In the genomic region with DNA sequence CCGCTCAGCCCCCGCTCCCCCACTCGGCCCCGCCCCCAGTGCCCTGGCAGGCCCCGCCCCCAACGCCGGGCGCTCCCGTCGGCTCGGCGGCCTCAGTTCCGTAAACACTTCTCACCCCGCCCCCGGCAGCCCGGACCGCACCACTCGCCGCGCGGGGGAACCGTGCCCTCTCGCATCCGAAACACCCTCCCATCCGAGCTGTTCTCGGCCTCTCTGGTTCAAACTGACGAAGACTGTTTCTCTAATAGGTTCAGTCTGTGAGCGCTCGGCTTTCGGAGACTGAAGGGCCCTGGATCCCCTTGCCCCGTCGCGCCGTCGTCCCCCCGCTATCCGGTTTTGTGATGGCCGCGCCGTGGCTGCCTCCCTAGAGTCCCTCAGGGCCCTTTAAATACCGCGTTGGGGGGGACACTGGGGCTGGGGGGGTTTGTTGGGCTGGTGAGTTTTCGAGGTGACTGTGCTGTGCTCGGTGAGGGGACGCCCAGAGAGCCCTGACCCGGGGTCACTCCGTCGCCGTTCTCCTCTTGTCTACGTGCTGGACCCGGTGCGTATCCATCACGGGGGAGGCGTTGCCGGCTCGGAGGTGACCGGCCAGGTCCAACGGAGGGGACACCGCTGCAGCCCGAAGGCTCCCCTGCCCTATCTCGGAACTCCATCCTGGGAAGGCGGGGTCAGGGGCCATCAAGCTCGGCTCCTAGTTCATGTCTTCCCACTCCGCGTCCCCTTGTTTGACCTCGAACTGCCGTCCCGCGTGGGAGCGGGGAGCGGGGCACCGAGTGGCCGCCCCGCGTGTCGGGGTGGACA, we compare ENCODE assay signal across 8 cellular contexts. TPM values are rescaled to one million over a fixed set of nuclear protein-coding genes. Genes with fewer than 3 reads are reported as not detected.
DNase-seq lines count a peak whose midpoint lies in the region; ATAC-seq, FAIRE-seq and TF ChIP-seq lines count a peak whose summit lies in the region.

A gene (plus strand): TSS at position 333 of the 801 bp plus-strand sequence. CDS start 8,343 bp downstream, outside the sequence.

- H3K9me3 ChIP-seq in body of pancreas (no peaks in the 10 kb centered on the region), iPS DF 6.9 (ENCODE audit: control insufficient read depth, insufficient read depth, low read length) (no peaks in the 10 kb centered on the region), sigmoid colon (no peaks in the 10 kb centered on the region)

- H3K4me1 ChIP-seq in body of pancreas (peaks cover 29% of the 10 kb centered on the region), iPS DF 6.9 (ENCODE audit: control insufficient read depth, insufficient read depth, low read length) (no peaks in the 10 kb centered on the region), sigmoid colon (peaks cover 0 to 54% (median 51%) of the 10 kb centered on the region in 4 donors)

- FAIRE-seq in GM18507 (lab: Jason Lieb, UNC) = peak; percentile 78

- DNase-seq in GM18507 (ENCODE audit: extremely low spot score, insufficient read length, low read depth) (peak; percentile 92), NCI-H2029 (lab: John Stamatoyannopoulos, UW) (peak; percentile 63), UCSD-AML1 (lab: John Stamatoyannopoulos, UW; ENCODE audit: unreplicated experiment) (peak; percentile 85), body of pancreas (peak; percentile 88 to 91 (median 89)), iPS DF 6.9 (ENCODE audit: low read depth, low spot score) (no peak), sigmoid colon (peak; percentile 93)

- peak within 1 kb of the TSS; percentile 93 to 95 (median 95) for H3K27ac ChIP-seq in body of pancreas
- H3K27ac ChIP-seq in iPS DF 6.9 (ENCODE audit: low read length) = no peak within 1 kb of the TSS
- H3K27ac ChIP-seq in sigmoid colon = peak within 1 kb of the TSS; percentile 83 to 98 (median 95)

- no peaks in the 10 kb centered on the region for H3K36me3 ChIP-seq in body of pancreas (replicated peaks in 1 of 2; ENCODE audit: insufficient read depth in 1 of 2, low read depth in 2 of 2)
- no peaks in the 10 kb centered on the region for H3K36me3 ChIP-seq in iPS DF 6.9 (ENCODE audit: control insufficient read depth, insufficient read depth, low read length)
- H3K36me3 ChIP-seq in sigmoid colon = no peaks in the 10 kb centered on the region

- TF ChIP-seq CTCF in body of pancreas (IDR thresholded peaks at IDR 0.05) = no peak
- TF ChIP-seq CTCF in sigmoid colon (IDR thresholded peaks at IDR 0.05) = no peak

- H3K27me3 ChIP-seq in body of pancreas (no peaks in the 10 kb centered on the region), iPS DF 6.9 (ENCODE audit: control insufficient read depth, insufficient read depth, low read length) (no peaks in the 10 kb centered on the region), sigmoid colon (no peaks in the 10 kb centered on the region)

- H3K4me3 ChIP-seq in body of pancreas (peak within 1 kb of the TSS; percentile 81 to 82), iPS DF 6.9 (ENCODE audit: low read length) (peak within 1 kb of the TSS; percentile 81), sigmoid colon (peak within 1 kb of the TSS; percentile 60 to 98 (median 92))

- peak; percentile 74 for ATAC-seq in HG02943 (IDR thresholded peaks at IDR 0.05; ENCODE audit: low read depth, unreplicated experiment)
- ATAC-seq in body of pancreas = peak; percentile 83
- no peak for ATAC-seq in GM18519 (IDR thresholded peaks at IDR 0.05; ENCODE audit: low FRiP score, unreplicated experiment)

- intact Hi-C loops in body of pancreas (cut with DNase I) (no loop called here), sigmoid colon (cut with DNase I) (loop anchor here (2.0 to 5.0 kb wide), 4 partner anchors 55 to 470 kb away; a partner anchor contains a TSS)

- peak; percentile 27 to 66 (median 49) for TF ChIP-seq POLR2A in body of pancreas (IDR thresholded peaks at IDR 0.05)
- TF ChIP-seq POLR2A in sigmoid colon (IDR thresholded peaks at IDR 0.05) = peak in 1 of 2 donors; percentile 25

- 0% methylated on average over 5 to 68 of the region's 76 CpGs for WGBS in body of pancreas, 2 donors
- no CpG with 5 or more reads among the region's 76 CpGs for WGBS in iPS DF 6.9 (ENCODE audit: insufficient coverage, insufficient read length)
- WGBS in sigmoid colon, 2 donors = 1% methylated on average over 76 of the region's 76 CpGs

- TF ChIP-seq EP300 in sigmoid colon (IDR thresholded peaks at IDR 0.05) = no peak

RNA-seq across cellular contexts. Expression of the gene that starts here (rescaled TPM):
- 10 to 100 TPM; 16.1 to 19.1 TPM for total RNA-seq in body of pancreas
- total RNA-seq in sigmoid colon = 10 to 100 TPM; 38.4 to 53.5 (median 49.3) TPM
- 1 to 10 TPM; 3.0 to 9.5 (median 9.3) TPM for polyA plus RNA-seq in sigmoid colon
